In the genomic region with DNA sequence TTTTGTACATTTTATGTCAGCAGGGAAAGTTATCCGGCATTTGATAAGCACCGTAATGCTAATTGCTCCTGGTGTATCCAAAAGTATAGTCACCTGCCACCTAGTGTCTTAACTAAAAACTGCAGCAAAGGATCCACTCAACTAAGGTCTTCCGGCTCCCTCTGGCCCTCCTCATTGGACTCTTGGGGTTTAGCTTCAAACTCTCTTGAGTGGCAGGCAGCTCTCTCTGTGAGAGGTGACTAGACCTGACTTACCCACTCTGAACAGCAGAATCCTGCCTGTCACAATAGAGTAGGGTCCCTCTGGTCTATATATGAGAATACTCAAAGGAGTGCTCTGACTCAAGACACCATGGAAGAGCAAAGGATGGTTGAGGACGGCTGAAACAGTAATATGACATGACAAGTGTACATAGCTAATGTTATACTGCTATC, we compare ENCODE assay signal across 8 cellular contexts.
DNase-seq lines count a peak whose midpoint lies in the region; ATAC-seq, FAIRE-seq and TF ChIP-seq lines count a peak whose summit lies in the region.

No MANE protein-coding gene starts in this region.

- peak; percentile 70 to 73 for ATAC-seq in activated naive CD4-positive, alpha-beta T cell treated with anti-CD3 and anti-CD28 coated beads, Interleukin-2, amount 50 U/mL, for 72 hours
- ATAC-seq in Right ventricle myocardium superior (ENCODE audit: poor library complexity) (peak; percentile 91), HG03095 (IDR thresholded peaks at IDR 0.05; ENCODE audit: unreplicated experiment) (no peak)

- FAIRE-seq in G401.6 (lab: Jason Lieb, UNC) = peak; percentile 75

- CTCF ChIA-PET in RWPE1 (lab: Yijun Ruan, JAX) = interaction anchor here (0.6 to 2.9 kb wide), 19 partner anchors 10 to 1508 kb away, joined by 3 to 24 read pairs (median 4); no protein-coding TSS in a partner anchor

- no peaks in the 10 kb centered on the region for H3K9me2 ChIP-seq in GM23248 (ENCODE audit: insufficient read depth)

- POLR2A ChIA-PET in RWPE1 (lab: Yijun Ruan, JAX; ENCODE audit: low non-redundant PET) = no interaction called here

- no peak overlapping the region for H3K4me2 ChIP-seq in GM23248 (ENCODE audit: unreplicated experiment)

- H3K9me3 Mint-ChIP-seq in activated naive CD4-positive, alpha-beta T cell treated with anti-CD3 and anti-CD28 coated beads, Interleukin-2, amount 50 U/mL, for 72 hours = no peaks in the 10 kb centered on the region

- H3K79me2 ChIP-seq in GM23248 (ENCODE audit: insufficient read depth) = no peaks in the 10 kb centered on the region

- H3F3A ChIP-seq in GM23248 (ENCODE audit: insufficient read depth) = no peaks in the 10 kb centered on the region

- H3K27ac Mint-ChIP-seq in activated naive CD4-positive, alpha-beta T cell treated with anti-CD3 and anti-CD28 coated beads, Interleukin-2, amount 50 U/mL, for 72 hours = no peak overlapping the region

- TF ChIP-seq CTCF in RWPE1 (conservative IDR thresholded peaks at IDR 0.05; ENCODE audit: low read depth) = peak; percentile 95
- TF ChIP-seq CTCF in retinal pigment epithelial cell (conservative IDR thresholded peaks at IDR 0.05; ENCODE audit: low read depth, low read length) = peak; percentile 81

- intact Hi-C loops in Right ventricle myocardium superior (cut with DNase I) = loop anchor here (5.0 to 10.0 kb wide), 2 partner anchors 255 to 727 kb away; no protein-coding TSS in a partner anchor

- in situ Hi-C loops in GM23248 (cut with MboI) = loop anchor here (25.0 kb wide), 1 partner anchor 535 kb away; a partner anchor contains a TSS

- peak overlapping the region; percentile 43; the same call in 1 of the 2 replicates for H2AFZ ChIP-seq in GM23248

- DNase-seq in GM23248 = peak; percentile 75
- DNase-seq in LoVo (ENCODE audit: low spot score) = peak; percentile 70
- DNase-seq in RWPE1 (ENCODE audit: low spot score) = peak; percentile 80
- peak in 1 of 2 donors; percentile 71 for DNase-seq in activated naive CD4-positive, alpha-beta T cell treated with anti-CD3 and anti-CD28 coated beads, Interleukin-2, amount 50 U/mL, for 72 hours (ENCODE audit: low spot score in 2 of 2)
- DNase-seq in Right ventricle myocardium superior = no peak
- DNase-seq in retinal pigment epithelial cell (ENCODE audit: low read depth) = no peak

- no peaks in the 10 kb centered on the region for H3K27me3 ChIP-seq in GM23248 (replicated peaks; ENCODE audit: insufficient read depth)

- H3K4me1 ChIP-seq in GM23248 (ENCODE audit: insufficient read depth) = peaks cover 17% of the 10 kb centered on the region

- no peak overlapping the region for H3K9ac ChIP-seq in GM23248

- H4K20me1 ChIP-seq in GM23248 (ENCODE audit: insufficient read depth) = no peaks in the 10 kb centered on the region

- no peaks in the 10 kb centered on the region for H3K36me3 ChIP-seq in GM23248 (ENCODE audit: low read depth)

- 19% methylated on average over 4 of the region's 4 CpGs for whole genome bisulfite sequencing in GM23248 (ENCODE audit: low coverage in 1 of 2, low lambda C conversion rate in 2 of 2, missing lambda C conversion rate in 2 of 2), 2 experiments

- H3K27ac ChIP-seq in GM23248 = no peak overlapping the region
- H3K27ac ChIP-seq in RWPE1 = no peak overlapping the region

- no peaks in the 10 kb centered on the region for H3K9me3 ChIP-seq in GM23248 (ENCODE audit: low read depth)

- no peaks in the 10 kb centered on the region for H3K36me3 Mint-ChIP-seq in activated naive CD4-positive, alpha-beta T cell treated with anti-CD3 and anti-CD28 coated beads, Interleukin-2, amount 50 U/mL, for 72 hours

- no peak overlapping the region for H3K4me3 ChIP-seq in GM23248
- H3K4me3 ChIP-seq in retinal pigment epithelial cell (ENCODE audit: low read length) = no peak overlapping the region

Comparison
In these comparisons a context has a peak if more than half of its experiments do, and no peak if none do; other contexts are left out.
1. DNase-seq: peak in GM23248 (single experiment), LoVo (single experiment) and RWPE1 (single experiment); none in Right ventricle myocardium superior (single experiment) and retinal pigment epithelial cell (single experiment).